Comparison of ENCODE assay signal across 8 cellular contexts in the genomic region with DNA sequence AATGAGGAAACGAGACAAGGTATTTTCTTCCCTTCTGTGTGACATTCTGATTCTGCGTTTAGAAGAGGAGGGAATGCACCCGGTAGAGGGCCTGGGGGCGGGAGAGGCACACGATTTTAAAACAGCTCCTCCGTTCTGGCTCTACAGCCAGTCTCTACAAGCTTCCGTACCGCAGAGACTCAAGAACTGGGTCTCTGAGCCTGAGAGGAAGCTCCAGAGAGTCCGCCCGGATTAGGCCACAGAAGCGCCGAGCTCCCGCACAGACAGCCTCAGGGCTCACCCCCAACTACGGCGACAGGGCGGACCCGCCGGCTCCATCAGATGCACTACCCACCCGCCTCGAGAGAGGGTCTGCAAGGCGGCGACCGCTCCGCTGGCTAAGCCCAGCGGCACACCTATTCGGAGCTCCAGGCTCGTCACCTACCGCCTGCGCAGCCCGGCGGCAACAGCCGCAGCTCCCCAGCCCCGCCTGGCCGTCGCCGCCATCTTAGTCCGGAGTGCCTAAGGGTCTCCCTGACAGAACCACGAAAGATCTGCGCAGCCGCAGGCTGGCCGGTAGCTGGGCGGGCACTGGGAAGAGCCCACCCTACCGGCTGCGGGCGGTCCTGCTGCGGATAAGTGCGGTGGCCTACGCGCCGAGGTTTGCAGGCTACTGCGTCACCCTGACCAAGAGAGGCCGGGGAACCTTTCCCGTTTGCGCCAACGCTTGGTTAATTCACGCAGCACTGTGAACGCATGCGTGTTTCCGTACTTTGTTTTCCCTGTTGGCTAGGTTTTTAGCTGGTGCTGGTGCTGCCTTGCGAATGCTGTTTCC. TPM values are rescaled to one million over a fixed set of nuclear protein-coding genes. Genes with fewer than 3 reads are reported as not detected.
DNase-seq lines count a peak whose midpoint lies in the region; TF ChIP-seq lines count a peak whose summit lies in the region.

A gene (minus strand): TSS at position 499 of the 814 bp plus-strand sequence. CDS start 13 bp downstream, at position 486.

- DNase-seq in GM04504 (ENCODE audit: low read depth): peak; percentile 90
- peak; percentile 99 for DNase-seq in HEK293T (ENCODE audit: extremely low spot score)
- peak; percentile 91 for DNase-seq in MV-4-11 (lab: John Stamatoyannopoulos, UW)
- peak; percentile 96 for DNase-seq in SK-MEL-5 (ENCODE audit: low read depth, low spot score)
- DNase-seq in activated naive CD4-positive, alpha-beta T cell treated with Interleukin-2 at 50 U/mL for 16 hours: peak; percentile 91
- DNase-seq in foreskin melanocyte: peak; percentile 83
- DNase-seq in substantia nigra (lab: John Stamatoyannopoulos, UW): peak; percentile 69 to 96 (median 88)

- H3K36me3 ChIP-seq in neutrophil: no peaks in the 10 kb centered on the region

- H3K9me3 ChIP-seq in neutrophil: no peaks in the 10 kb centered on the region

- H3K27ac ChIP-seq in neutrophil (peak within 1 kb of the TSS; percentile 89), substantia nigra (ENCODE audit: low read depth, low read length, poor library complexity, severe bottlenecking) (peak within 1 kb of the TSS; percentile 98)

- POLR2A ChIA-PET in HEK293T (lab: Yijun Ruan, JAX): interaction anchor here (0.6 to 1.7 kb wide), 19 partner anchors 10 to 857 kb away, joined by 3 to 14 read pairs (median 4); a partner anchor contains a TSS

- CTCF ChIA-PET in HEK293T (lab: Yijun Ruan, JAX): interaction anchor here (0.5 to 1.5 kb wide), 6 partner anchors 19 to 984 kb away, joined by 3 to 4 read pairs (median 3); no protein-coding TSS in a partner anchor

- peak within 1 kb of the TSS; percentile 77 to 82 for H3K4me3 ChIP-seq in neutrophil (ENCODE audit: low read depth in 1 of 2, low read length in 1 of 2)

- peak; percentile 39 for TF ChIP-seq CTCF in neutrophil (IDR thresholded peaks at IDR 0.05)

- in situ Hi-C loops in SK-MEL-5 (cut with HindIII; ENCODE audit: low pct_unique_long_range_greater_than_20kb, low sequenced_read_pairs): no loop called here

- H3K4me1 ChIP-seq in neutrophil (ENCODE audit: control insufficient read depth in 1 of 2, insufficient read depth in 1 of 2, low read depth in 1 of 2, low read length in 1 of 2): peaks cover 27 to 39% of the 10 kb centered on the region in 2 experiments

- no peaks in the 10 kb centered on the region for H3K27me3 ChIP-seq in neutrophil

TF ChIP-seq in HEK293T, 16 proteins besides CTCF, POLR2A, EP300 and RAD21:
- TF ChIP-seq SP1 (IDR thresholded peaks at IDR 0.05) (no peak), HDGF (IDR thresholded peaks at IDR 0.05; ENCODE audit: borderline replicate concordance) (no peak), ELF4 (IDR thresholded peaks at IDR 0.05) (peak; percentile 56; the same call in 1 of the 2 replicates)

RNA-seq across cellular contexts. Expression of the gene that starts here (rescaled TPM):
- 80.2 and 88.4 TPM in 2 replicates for total RNA-seq in SK-MEL-5 (2014; rRNA removed; shearing (Covaris generic))
- 35.7 and 48.5 TPM in 2 replicates for polyA plus RNA-seq in SK-MEL-5 (2015; cell fraction: cytosol; rRNA removed)
- polyA plus RNA-seq in SK-MEL-5 (2015; cell fraction: nucleus; rRNA removed): 3.9 and 9.6 TPM in 2 replicates

Comparison
In these comparisons a context has a peak if more than half of its experiments do, and no peak if none do; other contexts are left out.
1. Peak in every context shown above with its lines: DNase-seq, H3K4me3 ChIP-seq and H3K27ac ChIP-seq.